In the genomic region with DNA sequence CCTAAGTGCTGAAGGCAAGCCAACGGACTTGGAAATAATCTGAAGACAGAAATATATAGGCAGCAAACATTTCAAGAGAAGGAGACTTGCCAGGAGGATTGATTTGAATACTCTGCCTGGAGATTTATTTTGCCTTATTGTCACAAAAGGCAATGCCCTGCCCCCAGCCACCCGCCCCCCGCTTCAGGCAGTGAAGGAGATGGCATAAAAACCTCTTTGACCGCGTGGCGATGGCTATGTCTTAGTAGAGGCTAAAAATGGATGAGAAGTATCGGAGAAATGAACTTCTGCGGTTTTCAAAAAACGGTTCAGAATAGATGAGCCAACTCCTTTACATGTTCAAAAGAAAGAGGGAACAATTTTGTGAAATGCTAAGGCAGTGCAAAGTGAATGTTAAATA, we compare ENCODE assay signal across 14 cellular contexts.
A peak's percentile ranks its signal among the peaks of the same experiment; 100 is the strongest.
DNase-seq lines count a peak whose midpoint lies in the region; TF ChIP-seq lines count a peak whose summit lies in the region.
"Had no signal": no experiment of that assay in that cellular context is flagged by ENCODE, and none has a peak within 500 bp of the region (broad histone marks: within the 10 kb centered on the region; RNA-seq: fewer than 3 reads in every experiment).

No MANE protein-coding gene starts in this region.

- no peak overlapping the region for H2AFZ ChIP-seq in neural cell (ENCODE audit: low read depth, low read length)

- H3F3A ChIP-seq in neural cell (ENCODE audit: insufficient read depth, low read length, poor library complexity, severe bottlenecking), result no peaks in the 10 kb centered on the region

- H3K79me2 ChIP-seq in neural cell (replicated peaks; ENCODE audit: insufficient read depth, low read length), result no peaks in the 10 kb centered on the region

- TF ChIP-seq CTCF in neural cell (IDR thresholded peaks at IDR 0.05; ENCODE audit: poor library complexity, severe bottlenecking), result no peak

- peak overlapping the region; percentile 24 for H3K4me2 ChIP-seq in neural cell (ENCODE audit: low read length)
- H3K4me2 ChIP-seq: BLaER1 treated with 17β-estradiol and CSF1 and Interleukin-3, amounts not matched to agents 10 nM and 100 nM had no signal

- H3K9me3 ChIP-seq in neural cell (ENCODE audit: low read length), result no peaks in the 10 kb centered on the region
- H3K9me3 ChIP-seq: BLaER1 treated with 17β-estradiol and CSF1 and Interleukin-3, amounts not matched to agents 10 nM and 100 nM had no signal

- no peaks in the 10 kb centered on the region for H3K27me3 ChIP-seq in neural cell (ENCODE audit: insufficient read depth, low read depth, low read length)

- no peak overlapping the region for H3K9ac ChIP-seq in neural cell (ENCODE audit: low read length)
- H3K9ac ChIP-seq: BLaER1 treated with 17β-estradiol and CSF1 and Interleukin-3, amounts not matched to agents 10 nM and 100 nM had no signal

- H3K4me3 ChIP-seq in neural cell (ENCODE audit: low read length), result peak overlapping the region; percentile 44
- H3K4me3 ChIP-seq: BLaER1 treated with 17β-estradiol and CSF1 and Interleukin-3, amounts not matched to agents 10 nM and 100 nM had no signal

- H3K27ac ChIP-seq in caudate nucleus (ENCODE audit: low read depth, low read length) (peak overlapping the region; percentile 58), neural cell (ENCODE audit: low read length) (peak overlapping the region; percentile 32)
- H3K27ac ChIP-seq: BLaER1 treated with 17β-estradiol and CSF1 and Interleukin-3, amounts not matched to agents 10 nM and 100 nM; HL-60 had no signal

- DNase-seq in SIG-M5 treated with dmso at 0.1 percent for 504 hours (lab: John Stamatoyannopoulos, UW; ENCODE audit: unreplicated experiment), result peak; percentile 1
- no peak for DNase-seq in SIG-M5 (lab: John Stamatoyannopoulos, UW)
- DNase-seq in caudate nucleus (lab: John Stamatoyannopoulos, UW), result no peak
- DNase-seq in glomerular visceral epithelial cell (ENCODE audit: extremely low spot score), result no peak
- DNase-seq in DMS153 treated with DMSO at 0.1 percent for 48 hours (lab: John Stamatoyannopoulos, UW; ENCODE audit: unreplicated experiment), result no peak
- DNase-seq in HUDEP-2 (lab: John Stamatoyannopoulos, UW; ENCODE audit: unreplicated experiment in 76 of 76), result no peak
- DNase-seq: 8988T; ACHN; CD4-positive, CD25-positive, alpha-beta regulatory T cell; HCEC 1CT; HFFc6 had no signal

- no peaks in the 10 kb centered on the region for H4K20me1 ChIP-seq in neural cell (ENCODE audit: insufficient read depth)
- H4K20me1 ChIP-seq: BLaER1 treated with 17β-estradiol and CSF1 and Interleukin-3, amounts not matched to agents 10 nM and 100 nM had no signal

- no peak for TF ChIP-seq RAD21 in neural cell (conservative IDR thresholded peaks at IDR 0.05)

- H3K36me3 ChIP-seq in neural cell (ENCODE audit: insufficient read depth, low read length), result no peaks in the 10 kb centered on the region
- H3K36me3 ChIP-seq: BLaER1 treated with 17β-estradiol and CSF1 and Interleukin-3, amounts not matched to agents 10 nM and 100 nM had no signal

- no peaks in the 10 kb centered on the region for H3K9me2 ChIP-seq in neural cell (ENCODE audit: insufficient read depth, low read length)

- no peak for TF ChIP-seq EP300 in neural cell (conservative IDR thresholded peaks at IDR 0.05; ENCODE audit: poor library complexity, severe bottlenecking)

TF ChIP-seq in neural cell, 6 proteins besides CTCF, POLR2A, EP300 and RAD21:
- TF ChIP-seq, protein P1, sequence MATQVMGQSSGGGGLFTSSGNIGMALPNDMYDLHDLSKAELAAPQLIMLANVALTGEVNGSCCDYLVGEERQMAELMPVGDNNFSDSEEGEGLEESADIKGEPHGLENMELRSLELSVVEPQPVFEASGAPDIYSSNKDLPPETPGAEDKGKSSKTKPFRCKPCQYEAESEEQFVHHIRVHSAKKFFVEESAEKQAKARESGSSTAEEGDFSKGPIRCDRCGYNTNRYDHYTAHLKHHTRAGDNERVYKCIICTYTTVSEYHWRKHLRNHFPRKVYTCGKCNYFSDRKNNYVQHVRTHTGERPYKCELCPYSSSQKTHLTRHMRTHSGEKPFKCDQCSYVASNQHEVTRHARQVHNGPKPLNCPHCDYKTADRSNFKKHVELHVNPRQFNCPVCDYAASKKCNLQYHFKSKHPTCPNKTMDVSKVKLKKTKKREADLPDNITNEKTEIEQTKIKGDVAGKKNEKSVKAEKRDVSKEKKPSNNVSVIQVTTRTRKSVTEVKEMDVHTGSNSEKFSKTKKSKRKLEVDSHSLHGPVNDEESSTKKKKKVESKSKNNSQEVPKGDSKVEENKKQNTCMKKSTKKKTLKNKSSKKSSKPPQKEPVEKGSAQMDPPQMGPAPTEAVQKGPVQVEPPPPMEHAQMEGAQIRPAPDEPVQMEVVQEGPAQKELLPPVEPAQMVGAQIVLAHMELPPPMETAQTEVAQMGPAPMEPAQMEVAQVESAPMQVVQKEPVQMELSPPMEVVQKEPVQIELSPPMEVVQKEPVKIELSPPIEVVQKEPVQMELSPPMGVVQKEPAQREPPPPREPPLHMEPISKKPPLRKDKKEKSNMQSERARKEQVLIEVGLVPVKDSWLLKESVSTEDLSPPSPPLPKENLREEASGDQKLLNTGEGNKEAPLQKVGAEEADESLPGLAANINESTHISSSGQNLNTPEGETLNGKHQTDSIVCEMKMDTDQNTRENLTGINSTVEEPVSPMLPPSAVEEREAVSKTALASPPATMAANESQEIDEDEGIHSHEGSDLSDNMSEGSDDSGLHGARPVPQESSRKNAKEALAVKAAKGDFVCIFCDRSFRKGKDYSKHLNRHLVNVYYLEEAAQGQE (IDR thresholded peaks at IDR 0.05; ENCODE audit: borderline replicate concordance), result no peak
- TF ChIP-seq TAF1 (IDR thresholded peaks at IDR 0.05; ENCODE audit: low read depth), result no peak
- TF ChIP-seq EZH2 (IDR thresholded peaks at IDR 0.05; ENCODE audit: borderline replicate concordance, insufficient read depth, low read length, poor library complexity, severe bottlenecking), result no peak
- TF ChIP-seq POLR2AphosphoS5 (IDR thresholded peaks at IDR 0.05), result no peak
- TF ChIP-seq MXI1 (conservative IDR thresholded peaks at IDR 0.05; ENCODE audit: poor library complexity, severe bottlenecking), result no peak
- TF ChIP-seq SMC3 (conservative IDR thresholded peaks at IDR 0.05; ENCODE audit: poor library complexity), result no peak
